In genomic region chr2:200089040-200089755, GRCh38 we compare ENCODE assay signal across 1 cellular context.
TF ChIP-seq lines count a peak whose summit lies in the region.

No MANE protein-coding gene starts in this region.

TF ChIP-seq in neural cell, 6 proteins besides CTCF, POLR2A, EP300 and RAD21 (continued from another document):
- TF ChIP-seq REST (IDR thresholded peaks at IDR 0.05; ENCODE audit: borderline replicate concordance): no peak
- TF ChIP-seq POLR2AphosphoS5 (IDR thresholded peaks at IDR 0.05): no peak
- no peak for TF ChIP-seq EZH2 (IDR thresholded peaks at IDR 0.05; ENCODE audit: borderline replicate concordance, insufficient read depth, low read length, poor library complexity, severe bottlenecking)
